8 cellular contexts compared by ENCODE assay signal in genomic region chr4:111221371-111221770, GRCh38.
"Had no signal": no experiment of that assay in that cellular context is flagged by ENCODE, and none has a peak within 500 bp of the region (broad histone marks: within the 10 kb centered on the region; RNA-seq: fewer than 3 reads in every experiment).

No MANE protein-coding gene starts in this region.

- H3K4me3 ChIP-seq: GM12878 had no signal

- FAIRE-seq: G401.6, GM12878, GM12891, GM12892, GM18507, GM19239 had no signal

- DNase-seq: GDM1, GF-D8 had no signal

- ATAC-seq: GM12878 had no signal
